ENCODE assay signal across 2 cellular contexts in the genomic region with DNA sequence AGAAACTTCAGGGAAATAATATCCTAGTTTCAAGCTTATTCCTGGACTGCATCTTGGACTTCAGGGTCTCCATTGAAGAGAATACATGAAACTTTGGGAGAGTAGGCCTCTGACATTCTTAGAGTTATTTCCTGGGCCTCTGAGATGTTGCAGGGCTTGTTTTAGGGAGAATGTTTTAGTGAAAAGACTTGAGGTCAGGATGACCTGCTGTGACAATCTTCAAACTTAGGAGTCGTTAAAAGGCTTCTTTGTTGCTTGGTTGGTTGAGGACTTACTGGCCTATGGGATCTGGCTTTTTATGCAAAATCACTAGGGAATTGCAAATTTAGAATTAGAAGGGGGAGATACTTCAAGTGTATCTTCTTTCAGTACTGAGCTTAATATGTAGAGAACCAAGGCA.
A peak's percentile ranks its signal among the peaks of the same experiment; 100 is the strongest.
TF ChIP-seq lines count a peak whose summit lies in the region.

No MANE protein-coding gene starts in this region.

TF ChIP-seq in GM23338, 12 proteins besides CTCF, POLR2A, EP300 and RAD21 (continued from another document):
- TF ChIP-seq, protein P1, sequence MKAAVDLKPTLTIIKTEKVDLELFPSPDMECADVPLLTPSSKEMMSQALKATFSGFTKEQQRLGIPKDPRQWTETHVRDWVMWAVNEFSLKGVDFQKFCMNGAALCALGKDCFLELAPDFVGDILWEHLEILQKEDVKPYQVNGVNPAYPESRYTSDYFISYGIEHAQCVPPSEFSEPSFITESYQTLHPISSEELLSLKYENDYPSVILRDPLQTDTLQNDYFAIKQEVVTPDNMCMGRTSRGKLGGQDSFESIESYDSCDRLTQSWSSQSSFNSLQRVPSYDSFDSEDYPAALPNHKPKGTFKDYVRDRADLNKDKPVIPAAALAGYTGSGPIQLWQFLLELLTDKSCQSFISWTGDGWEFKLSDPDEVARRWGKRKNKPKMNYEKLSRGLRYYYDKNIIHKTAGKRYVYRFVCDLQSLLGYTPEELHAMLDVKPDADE (IDR thresholded peaks at IDR 0.05): no peak
- TF ChIP-seq, protein P2, sequence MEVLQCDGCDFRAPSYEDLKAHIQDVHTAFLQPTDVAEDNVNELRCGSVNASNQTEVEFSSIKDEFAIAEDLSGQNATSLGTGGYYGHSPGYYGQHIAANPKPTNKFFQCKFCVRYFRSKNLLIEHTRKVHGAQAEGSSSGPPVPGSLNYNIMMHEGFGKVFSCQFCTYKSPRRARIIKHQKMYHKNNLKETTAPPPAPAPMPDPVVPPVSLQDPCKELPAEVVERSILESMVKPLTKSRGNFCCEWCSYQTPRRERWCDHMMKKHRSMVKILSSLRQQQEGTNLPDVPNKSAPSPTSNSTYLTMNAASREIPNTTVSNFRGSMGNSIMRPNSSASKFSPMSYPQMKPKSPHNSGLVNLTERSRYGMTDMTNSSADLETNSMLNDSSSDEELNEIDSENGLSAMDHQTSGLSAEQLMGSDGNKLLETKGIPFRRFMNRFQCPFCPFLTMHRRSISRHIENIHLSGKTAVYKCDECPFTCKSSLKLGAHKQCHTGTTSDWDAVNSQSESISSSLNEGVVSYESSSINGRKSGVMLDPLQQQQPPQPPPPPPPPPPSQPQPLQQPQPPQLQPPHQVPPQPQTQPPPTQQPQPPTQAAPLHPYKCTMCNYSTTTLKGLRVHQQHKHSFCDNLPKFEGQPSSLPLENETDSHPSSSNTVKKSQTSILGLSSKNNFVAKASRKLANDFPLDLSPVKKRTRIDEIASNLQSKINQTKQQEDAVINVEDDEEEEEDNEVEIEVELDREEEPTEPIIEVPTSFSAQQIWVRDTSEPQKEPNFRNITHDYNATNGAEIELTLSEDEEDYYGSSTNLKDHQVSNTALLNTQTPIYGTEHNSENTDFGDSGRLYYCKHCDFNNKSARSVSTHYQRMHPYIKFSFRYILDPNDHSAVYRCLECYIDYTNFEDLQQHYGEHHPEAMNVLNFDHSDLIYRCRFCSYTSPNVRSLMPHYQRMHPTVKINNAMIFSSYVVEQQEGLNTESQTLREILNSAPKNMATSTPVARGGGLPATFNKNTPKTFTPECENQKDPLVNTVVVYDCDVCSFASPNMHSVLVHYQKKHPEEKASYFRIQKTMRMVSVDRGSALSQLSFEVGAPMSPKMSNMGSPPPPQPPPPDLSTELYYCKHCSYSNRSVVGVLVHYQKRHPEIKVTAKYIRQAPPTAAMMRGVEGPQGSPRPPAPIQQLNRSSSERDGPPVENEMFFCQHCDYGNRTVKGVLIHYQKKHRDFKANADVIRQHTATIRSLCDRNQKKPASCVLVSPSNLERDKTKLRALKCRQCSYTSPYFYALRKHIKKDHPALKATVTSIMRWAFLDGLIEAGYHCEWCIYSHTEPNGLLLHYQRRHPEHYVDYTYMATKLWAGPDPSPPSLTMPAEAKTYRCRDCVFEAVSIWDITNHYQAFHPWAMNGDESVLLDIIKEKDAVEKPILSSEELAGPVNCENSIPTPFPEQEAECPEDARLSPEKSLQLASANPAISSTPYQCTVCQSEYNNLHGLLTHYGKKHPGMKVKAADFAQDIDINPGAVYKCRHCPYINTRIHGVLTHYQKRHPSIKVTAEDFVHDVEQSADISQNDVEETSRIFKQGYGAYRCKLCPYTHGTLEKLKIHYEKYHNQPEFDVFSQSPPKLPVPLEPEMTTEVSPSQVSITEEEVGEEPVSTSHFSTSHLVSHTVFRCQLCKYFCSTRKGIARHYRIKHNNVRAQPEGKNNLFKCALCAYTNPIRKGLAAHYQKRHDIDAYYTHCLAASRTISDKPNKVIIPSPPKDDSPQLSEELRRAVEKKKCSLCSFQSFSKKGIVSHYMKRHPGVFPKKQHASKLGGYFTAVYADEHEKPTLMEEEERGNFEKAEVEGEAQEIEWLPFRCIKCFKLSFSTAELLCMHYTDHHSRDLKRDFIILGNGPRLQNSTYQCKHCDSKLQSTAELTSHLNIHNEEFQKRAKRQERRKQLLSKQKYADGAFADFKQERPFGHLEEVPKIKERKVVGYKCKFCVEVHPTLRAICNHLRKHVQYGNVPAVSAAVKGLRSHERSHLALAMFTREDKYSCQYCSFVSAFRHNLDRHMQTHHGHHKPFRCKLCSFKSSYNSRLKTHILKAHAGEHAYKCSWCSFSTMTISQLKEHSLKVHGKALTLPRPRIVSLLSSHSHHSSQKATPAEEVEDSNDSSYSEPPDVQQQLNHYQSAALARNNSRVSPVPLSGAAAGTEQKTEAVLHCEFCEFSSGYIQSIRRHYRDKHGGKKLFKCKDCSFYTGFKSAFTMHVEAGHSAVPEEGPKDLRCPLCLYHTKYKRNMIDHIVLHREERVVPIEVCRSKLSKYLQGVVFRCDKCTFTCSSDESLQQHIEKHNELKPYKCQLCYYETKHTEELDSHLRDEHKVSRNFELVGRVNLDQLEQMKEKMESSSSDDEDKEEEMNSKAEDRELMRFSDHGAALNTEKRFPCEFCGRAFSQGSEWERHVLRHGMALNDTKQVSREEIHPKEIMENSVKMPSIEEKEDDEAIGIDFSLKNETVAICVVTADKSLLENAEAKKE (CRISPR knock-in tag; IDR thresholded peaks at IDR 0.05): peak; percentile 61; the same call in 1 of the 2 replicates
- TF ChIP-seq POLR2AphosphoS5 (IDR thresholded peaks at IDR 0.05; ENCODE audit: low read depth) (no peak), ZNF114 (CRISPR knock-in tag; IDR thresholded peaks at IDR 0.05) (no peak)

TF ChIP-seq in WTC11, 78 proteins besides CTCF, POLR2A, EP300 and RAD21 (continued from another document):
- no peak for TF ChIP-seq HMGA2 (CRISPR knock-in tag; IDR thresholded peaks at IDR 0.05)
- TF ChIP-seq ZBTB21 (CRISPR knock-in tag; IDR thresholded peaks at IDR 0.05; ENCODE audit: borderline replicate concordance): no peak
- TF ChIP-seq, protein P3, sequence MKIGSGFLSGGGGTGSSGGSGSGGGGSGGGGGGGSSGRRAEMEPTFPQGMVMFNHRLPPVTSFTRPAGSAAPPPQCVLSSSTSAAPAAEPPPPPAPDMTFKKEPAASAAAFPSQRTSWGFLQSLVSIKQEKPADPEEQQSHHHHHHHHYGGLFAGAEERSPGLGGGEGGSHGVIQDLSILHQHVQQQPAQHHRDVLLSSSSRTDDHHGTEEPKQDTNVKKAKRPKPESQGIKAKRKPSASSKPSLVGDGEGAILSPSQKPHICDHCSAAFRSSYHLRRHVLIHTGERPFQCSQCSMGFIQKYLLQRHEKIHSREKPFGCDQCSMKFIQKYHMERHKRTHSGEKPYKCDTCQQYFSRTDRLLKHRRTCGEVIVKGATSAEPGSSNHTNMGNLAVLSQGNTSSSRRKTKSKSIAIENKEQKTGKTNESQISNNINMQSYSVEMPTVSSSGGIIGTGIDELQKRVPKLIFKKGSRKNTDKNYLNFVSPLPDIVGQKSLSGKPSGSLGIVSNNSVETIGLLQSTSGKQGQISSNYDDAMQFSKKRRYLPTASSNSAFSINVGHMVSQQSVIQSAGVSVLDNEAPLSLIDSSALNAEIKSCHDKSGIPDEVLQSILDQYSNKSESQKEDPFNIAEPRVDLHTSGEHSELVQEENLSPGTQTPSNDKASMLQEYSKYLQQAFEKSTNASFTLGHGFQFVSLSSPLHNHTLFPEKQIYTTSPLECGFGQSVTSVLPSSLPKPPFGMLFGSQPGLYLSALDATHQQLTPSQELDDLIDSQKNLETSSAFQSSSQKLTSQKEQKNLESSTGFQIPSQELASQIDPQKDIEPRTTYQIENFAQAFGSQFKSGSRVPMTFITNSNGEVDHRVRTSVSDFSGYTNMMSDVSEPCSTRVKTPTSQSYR (CRISPR knock-in tag; IDR thresholded peaks at IDR 0.05): no peak
- no peak for TF ChIP-seq TEAD1 (CRISPR knock-in tag; IDR thresholded peaks at IDR 0.05)
- TF ChIP-seq NR1H2 (CRISPR knock-in tag; IDR thresholded peaks at IDR 0.05): no peak
- no peak for TF ChIP-seq KAT7 (CRISPR knock-in tag; IDR thresholded peaks at IDR 0.05; ENCODE audit: borderline replicate concordance)
- TF ChIP-seq ZNF416 (CRISPR knock-in tag; IDR thresholded peaks at IDR 0.05): no peak
- TF ChIP-seq, protein P4, sequence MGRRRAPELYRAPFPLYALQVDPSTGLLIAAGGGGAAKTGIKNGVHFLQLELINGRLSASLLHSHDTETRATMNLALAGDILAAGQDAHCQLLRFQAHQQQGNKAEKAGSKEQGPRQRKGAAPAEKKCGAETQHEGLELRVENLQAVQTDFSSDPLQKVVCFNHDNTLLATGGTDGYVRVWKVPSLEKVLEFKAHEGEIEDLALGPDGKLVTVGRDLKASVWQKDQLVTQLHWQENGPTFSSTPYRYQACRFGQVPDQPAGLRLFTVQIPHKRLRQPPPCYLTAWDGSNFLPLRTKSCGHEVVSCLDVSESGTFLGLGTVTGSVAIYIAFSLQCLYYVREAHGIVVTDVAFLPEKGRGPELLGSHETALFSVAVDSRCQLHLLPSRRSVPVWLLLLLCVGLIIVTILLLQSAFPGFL (CRISPR knock-in tag; IDR thresholded peaks at IDR 0.05; ENCODE audit: borderline replicate concordance): no peak
- no peak for TF ChIP-seq ZNF671 (CRISPR knock-in tag; IDR thresholded peaks at IDR 0.05)
- TF ChIP-seq ELF4 (CRISPR knock-in tag; IDR thresholded peaks at IDR 0.05; ENCODE audit: low read depth): no peak
- TF ChIP-seq OVOL2 (CRISPR knock-in tag; IDR thresholded peaks at IDR 0.05; ENCODE audit: borderline replicate concordance): no peak
- TF ChIP-seq ZNF138 (CRISPR knock-in tag; conservative IDR thresholded peaks at IDR 0.05): no peak
